Comparison of ENCODE assay signal across 17 cellular contexts in genomic region chr7:542131-542934, GRCh38. TPM values are rescaled to one million over a fixed set of nuclear protein-coding genes. Genes with fewer than 3 reads are reported as not detected.
DNase-seq lines count a peak whose midpoint lies in the region; ATAC-seq, FAIRE-seq and TF ChIP-seq lines count a peak whose summit lies in the region.
"Had no signal": no experiment of that assay in that cellular context is flagged by ENCODE, and none has a peak within 500 bp of the region (broad histone marks: within the 10 kb centered on the region; RNA-seq: fewer than 3 reads in every experiment).

No MANE protein-coding gene starts in this region.

- POLR2A ChIA-PET in K562 (lab: Yijun Ruan, JAX) = interaction anchor here (0.5 to 0.8 kb wide), 3 partner anchors 9 to 44 kb away, joined by 3 to 4 read pairs (median 3); no protein-coding TSS in a partner anchor

- TF ChIP-seq EP300 in K562 (IDR thresholded peaks at IDR 0.05; ENCODE audit: low read length) = no peak

- H3K9me1 ChIP-seq in K562 (ENCODE audit: control insufficient read depth, insufficient read depth, low read length) = no peaks in the 10 kb centered on the region

- FAIRE-seq in K562 (lab: Jason Lieb, UNC) = no peak
- FAIRE-seq: A204.1, endometrium had no signal

- H3K27ac Mint-ChIP-seq in activated T-cell treated with anti-CD3 and anti-CD28 coated beads, Interleukin-2, amount 50 U/mL, for 24 hours = peak overlapping the region; percentile 66
- H3K27ac Mint-ChIP-seq: activated CD4-positive, alpha-beta T cell treated with anti-CD3 and anti-CD28 coated beads, Interleukin-2, amount 10 ng/mL, durations not matched to agents 7 days and 5 days; immature natural killer cell had no signal

- in situ Hi-C loops in K562 (cut with MboI) = no loop called here

- H3K36me3 Mint-ChIP-seq in activated T-cell treated with anti-CD3 and anti-CD28 coated beads, Interleukin-2, amount 50 U/mL, for 24 hours (ENCODE audit: low read depth) = no peaks in the 10 kb centered on the region
- no peaks in the 10 kb centered on the region for H3K36me3 Mint-ChIP-seq in activated T-cell treated with anti-CD3 and anti-CD28 coated beads, Interleukin-2, amount 50 U/mL, for 4 hours (ENCODE audit: insufficient read depth)

- no peaks in the 10 kb centered on the region for H4K20me1 ChIP-seq in K562 (replicated peaks; ENCODE audit: control insufficient read depth, insufficient read depth, low read length)

- peaks cover 3% of the 10 kb centered on the region for H3K9me3 Mint-ChIP-seq in activated T-cell treated with anti-CD3 and anti-CD28 coated beads, Interleukin-2, amount 50 U/mL, for 24 hours
- peaks cover 4% of the 10 kb centered on the region for H3K9me3 Mint-ChIP-seq in activated T-cell treated with anti-CD3 and anti-CD28 coated beads, Interleukin-2, amount 50 U/mL, for 4 hours

- TF ChIP-seq POLR2A in K562 (conservative IDR thresholded peaks at IDR 0.05) = no peak

- H3K27me3 ChIP-seq in K562 (ENCODE audit: control insufficient read depth in 2 of 2, insufficient read depth in 2 of 2, low read length in 2 of 2) = no peaks in the 10 kb centered on the region
- no peaks in the 10 kb centered on the region for H3K27me3 ChIP-seq in tibial artery

- BruUV-seq in K562 (replicated peaks; lab: Mats Ljungman, UMichigan) = no TSS peak

- H3K4me2 ChIP-seq in K562 (ENCODE audit: insufficient read depth, low read length) = no peak overlapping the region

- no peak overlapping the region for H3K4me3 Mint-ChIP-seq in activated T-cell treated with anti-CD3 and anti-CD28 coated beads, Interleukin-2, amount 50 U/mL, for 24 hours
- no peak overlapping the region for H3K4me3 Mint-ChIP-seq in activated T-cell treated with anti-CD3 and anti-CD28 coated beads, Interleukin-2, amount 50 U/mL, for 4 hours
- H3K4me3 Mint-ChIP-seq: activated CD4-positive, alpha-beta T cell treated with anti-CD3 and anti-CD28 coated beads, Interleukin-2, amount 10 ng/mL, durations not matched to agents 7 days and 5 days; brain; immature natural killer cell had no signal

- no peaks in the 10 kb centered on the region for H3K27me3 Mint-ChIP-seq in activated T-cell treated with anti-CD3 and anti-CD28 coated beads, Interleukin-2, amount 50 U/mL, for 24 hours
- H3K27me3 Mint-ChIP-seq in activated T-cell treated with anti-CD3 and anti-CD28 coated beads, Interleukin-2, amount 50 U/mL, for 4 hours (ENCODE audit: low read depth) = no peaks in the 10 kb centered on the region
- H3K27me3 Mint-ChIP-seq: activated CD4-positive, alpha-beta T cell treated with anti-CD3 and anti-CD28 coated beads, Interleukin-2, amount 10 ng/mL, durations not matched to agents 7 days and 5 days; brain had no signal

- H2AFZ ChIP-seq in K562 (ENCODE audit: low read depth, low read length) = peak overlapping the region; percentile 43

- DNase-seq in activated T-cell treated with anti-CD3 and anti-CD28 coated beads, Interleukin-2, amount 50 U/mL, for 24 hours = no peak
- DNase-seq in activated T-cell treated with anti-CD3 and anti-CD28 coated beads, Interleukin-2, amount 50 U/mL, for 4 hours = no peak
- DNase-seq in K562 (ENCODE audit: extremely low read depth in 1 of 4, low spot score in 3 of 4) = no peak
- DNase-seq in tibial artery = no peak
- no peak for DNase-seq in cerebellar cortex (ENCODE audit: low spot score)
- DNase-seq in DMS 273 (lab: John Stamatoyannopoulos, UW; ENCODE audit: unreplicated experiment) = no peak
- DNase-seq: activated CD4-positive, alpha-beta T cell treated with anti-CD3 and anti-CD28 coated beads, Interleukin-2, amount 10 ng/mL, durations not matched to agents 7 days and 5 days; immature natural killer cell; NCI-H1930; NCI-H82; stimulated activated CD4-positive, alpha-beta T cell treated with anti-CD3 and anti-CD28 coated beads, Interleukin-4, amount 100 ng/mL, for 24 hours; T-helper 9 cell had no signal

- intact Hi-C loops in K562 (cut with micrococcal nuclease) (no loop called here), tibial artery (cut with DNase I; ENCODE audit: low total_unique reads) (no loop called here)

- CTCF ChIA-PET in K562 (lab: Yijun Ruan, JAX; ENCODE audit: low intra/inter-chr PET ratio) = no interaction called here

- no peaks in the 10 kb centered on the region for H3K79me2 ChIP-seq in K562 (ENCODE audit: control insufficient read depth, insufficient read depth, low read length)

- peaks cover 5 to 56% of the 10 kb centered on the region in 2 experiments; a peak in 4 of 5 replicates for H3K4me1 ChIP-seq in K562 (replicated peaks in 1 of 2; ENCODE audit: control insufficient read depth in 2 of 2, insufficient read depth in 2 of 2, low read length in 2 of 2)
- peaks cover 42% of the 10 kb centered on the region for H3K4me1 ChIP-seq in mesodermal cell (ENCODE audit: control insufficient read depth, insufficient read depth, low read length, poor library complexity, severe bottlenecking)
- peaks cover 5 to 54% (median 43%) of the 10 kb centered on the region in 4 donors for H3K4me1 ChIP-seq in tibial artery

- H3K9me3 ChIP-seq in K562 (replicated peaks; ENCODE audit: control insufficient read depth, insufficient read depth, low read depth, low read length) = no peaks in the 10 kb centered on the region
- H3K9me3 ChIP-seq in mesodermal cell (ENCODE audit: control insufficient read depth, low read length) = peaks cover 3% of the 10 kb centered on the region
- no peaks in the 10 kb centered on the region for H3K9me3 ChIP-seq in tibial artery

- H3K4me3 ChIP-seq in K562 (no peak overlapping the region), mesodermal cell (ENCODE audit: extremely low read depth, insufficient read depth, low read length, poor library complexity, severe bottlenecking) (no peak overlapping the region), tibial artery (no peak overlapping the region)

- peaks cover 4% of the 10 kb centered on the region for H3K4me1 Mint-ChIP-seq in activated T-cell treated with anti-CD3 and anti-CD28 coated beads, Interleukin-2, amount 50 U/mL, for 24 hours (ENCODE audit: low read depth)
- H3K4me1 Mint-ChIP-seq in activated T-cell treated with anti-CD3 and anti-CD28 coated beads, Interleukin-2, amount 50 U/mL, for 4 hours (ENCODE audit: low read depth) = peaks cover 3% of the 10 kb centered on the region

- H3K36me3 ChIP-seq in K562 (ENCODE audit: control insufficient read depth, insufficient read depth, low read length) = no peaks in the 10 kb centered on the region
- no peaks in the 10 kb centered on the region for H3K36me3 ChIP-seq in mesodermal cell (ENCODE audit: control insufficient read depth, insufficient read depth, low read length)
- no peaks in the 10 kb centered on the region for H3K36me3 ChIP-seq in tibial artery

- H3K27ac ChIP-seq in K562 (ENCODE audit: extremely low read depth, low read depth, low read length) (no peak overlapping the region), mesodermal cell (ENCODE audit: low read depth, low read length, severe bottlenecking) (peak overlapping the region; percentile 88), tibial artery (peak overlapping the region; percentile 76 to 83)

- TF ChIP-seq RAD21 in K562 (CRISPR knock-in tag; conservative IDR thresholded peaks at IDR 0.05 in 1 of 2, IDR thresholded peaks at IDR 0.05 in 1 of 2) = no peak

- 60% methylated on average over 31 of the region's 34 CpGs for WGBS in K562 (ENCODE audit: insufficient coverage, low coverage, missing lambda C conversion rate)
- 79 to 82% methylated on average over 28 of the region's 34 CpGs for WGBS in mesodermal cell (ENCODE audit: insufficient coverage in 2 of 2), 2 experiments

- no peak for ATAC-seq in activated T-cell treated with anti-CD3 and anti-CD28 coated beads, Interleukin-2, amount 50 U/mL, for 4 hours
- ATAC-seq in K562 (peak; percentile 15; the same call in 2 of the 3 replicates), HG03039 (IDR thresholded peaks at IDR 0.05; ENCODE audit: unreplicated experiment) (no peak)

- TF ChIP-seq CTCF in K562 (IDR thresholded peaks at IDR 0.05 in 2 of 3, conservative IDR thresholded peaks at IDR 0.05 in 1 of 3; ENCODE audit: insufficient read depth in 2 of 3, low read depth in 1 of 3, low read length in 3 of 3) (no peak), tibial artery (IDR thresholded peaks at IDR 0.05) (no peak)

- H3K9ac ChIP-seq in K562 (ENCODE audit: insufficient read depth in 1 of 2, low read depth in 2 of 2, low read length in 2 of 2) = peak overlapping the region; percentile 6 to 10; a peak in 2 of 4 replicates

TF ChIP-seq in K562, 482 proteins besides CTCF, POLR2A, EP300 and RAD21 (continues in another document):
- no peak for TF ChIP-seq POLR2H (tag; IDR thresholded peaks at IDR 0.05; ENCODE audit: low read depth)
- no peak for TF ChIP-seq NFYB (IDR thresholded peaks at IDR 0.05; ENCODE audit: extremely low read depth, insufficient read length)
- TF ChIP-seq ZNF121 (CRISPR knock-in tag; conservative IDR thresholded peaks at IDR 0.05) = peak; percentile 45; the same call in 1 of the 2 replicates
- TF ChIP-seq FOS (IDR thresholded peaks at IDR 0.05; ENCODE audit: extremely low read depth, insufficient read length) = no peak
- TF ChIP-seq MAX (CRISPR knock-in tag; IDR thresholded peaks at IDR 0.05) = 0 out of 2 replicates have a peak, but pooled peaks have one; percentile 7
- no peak for TF ChIP-seq ETV5 (CRISPR knock-in tag; IDR thresholded peaks at IDR 0.05; ENCODE audit: low read depth)

RNA-seq across cellular contexts. Expression of gene PDGFA, which starts 22.7 kb away (rescaled TPM):
- total RNA-seq in activated T-cell treated with anti-CD3 and anti-CD28 coated beads, Interleukin-2, amount 50 U/mL, for 4 hours = 10 to 100 TPM; 10.1 to 31.3 (median 21.8) TPM
- total RNA-seq in K562 (2011; cell fraction: chromatin; rRNA removed; ENCODE audit: low replicate concordance) = 21.5 and 51.6 TPM in 2 replicates
- 36.1 and 57.4 TPM in 2 replicates for total RNA-seq in K562 (2011; cell fraction: nucleolus; rRNA removed)
- 30.2 and 38.4 TPM in 2 replicates for total RNA-seq in K562 (2011; cell fraction: nucleoplasm; rRNA removed)
- 8.1 and 10.0 TPM in 2 replicates for total RNA-seq in K562 (2014; rRNA removed)
- 3.6 and 5.0 TPM in 2 replicates for total RNA-seq in K562 (2014; rRNA removed; fragmentation: Illumina TruSeq; extraction: Trizol)
- 4.6 and 6.1 TPM in 2 replicates for total RNA-seq in K562 (2015; rRNA removed; fragmentation: Illumina TruSeq; extraction: Trizol)
- 9.8 and 10.2 TPM in 2 replicates for total RNA-seq in K562 (2021)
- 7.9 TPM in 2 replicates for polyA plus RNA-seq in K562 (2011; rRNA removed)
- polyA plus RNA-seq in K562 (2011; cell fraction: cytosol; rRNA removed) = 5.2 and 10.8 TPM in 2 replicates
- polyA plus RNA-seq in K562 (2011; cell fraction: nucleus; rRNA removed) = 13.3 and 32.6 TPM in 2 replicates
- 6.4 and 9.1 TPM in 2 replicates for polyA plus RNA-seq in K562 (2012)
- 2.5 and 4.7 TPM in 2 replicates for polyA plus RNA-seq in K562 (2014; fragmentation: Illumina TruSeq; extraction: Trizol)
- 1 to 10 TPM; 3.9 to 9.5 TPM for polyA plus RNA-seq in K562 (2014; fragmentation: Nextera tagmentation; extraction: Ambion mirVana)
- 2.6 and 3.6 TPM in 2 replicates for polyA plus RNA-seq in K562 (2014; rRNA removed)
- polyA minus RNA-seq in K562 (2011; rRNA and poly(A)+ RNA removed) = 24.4 and 37.5 TPM in 2 replicates
- polyA minus RNA-seq in K562 (2011; cell fraction: cytosol; rRNA and poly(A)+ RNA removed) = 34.5 and 45.2 TPM in 2 replicates
- 11.0 and 13.5 TPM in 2 replicates for polyA minus RNA-seq in K562 (2011; cell fraction: nucleus; rRNA and poly(A)+ RNA removed)
- polyA plus RNA-seq in mesodermal cell (2013, experiment 1 of 2) = 37.0 TPM
- polyA plus RNA-seq in mesodermal cell (2013, experiment 2 of 2) = 32.3 TPM
